In genomic region chr6:13617066-13617465, GRCh38 we compare ENCODE assay signal across 8 cellular contexts. TPM values are rescaled to one million over a fixed set of nuclear protein-coding genes. Genes with fewer than 3 reads are reported as not detected.
DNase-seq lines count a peak whose midpoint lies in the region; ATAC-seq lines count a peak whose summit lies in the region.
"Had no signal": no experiment of that assay in that cellular context is flagged by ENCODE, and none has a peak within 500 bp of the region (broad histone marks: within the 10 kb centered on the region; RNA-seq: fewer than 3 reads in every experiment).

No MANE protein-coding gene starts in this region.

- H3K27me3 Mint-ChIP-seq in CD8-positive, alpha-beta memory T cell = peaks cover 0 to 4% of the 10 kb centered on the region in 2 donors
- peaks cover 4% of the 10 kb centered on the region for H3K27me3 Mint-ChIP-seq in activated naive CD8-positive, alpha-beta T cell treated with anti-CD3 and anti-CD28 coated beads for 36 hours
- H3K27me3 Mint-ChIP-seq in naive thymus-derived CD8-positive, alpha-beta T cell = no peaks in the 10 kb centered on the region

- CTCF ChIA-PET in CD8-positive, alpha-beta memory T cell (lab: Charles Lee) = interaction anchor here (1.1 to 6.7 kb wide), 3 partner anchors 44 to 145 kb away, joined by 4 to 94 read pairs (median 29); partner anchors contain the start of genes RANBP9 and SIRT5

- H3K27ac ChIP-seq in CD8-positive, alpha-beta memory T cell (ENCODE audit: low read depth, low read length) = no peak overlapping the region
- H3K27ac ChIP-seq in HUES6 (ENCODE audit: low read depth, low read length) = no peak overlapping the region
- H3K27ac ChIP-seq: adrenal gland had no signal

- POLR2A ChIA-PET in CD8-positive, alpha-beta memory T cell (lab: Charles Lee) = interaction anchor here (0.7 to 3.7 kb wide), 4 partner anchors 78 to 511 kb away, joined by 3 to 46 read pairs (median 13); partner anchors contain the start of genes RANBP9 and TBC1D7
- POLR2A ChIA-PET in naive thymus-derived CD8-positive, alpha-beta T cell (lab: Charles Lee) = interaction anchor here (0.5 to 5.6 kb wide), 5 partner anchors 13 to 187 kb away, joined by 6 to 103 read pairs (median 9); partner anchors contain the start of genes RANBP9 and SIRT5

- no peaks in the 10 kb centered on the region for H3K27me3 ChIP-seq in CD8-positive, alpha-beta memory T cell (ENCODE audit: insufficient read depth, low read length, poor library complexity, severe bottlenecking)
- no peaks in the 10 kb centered on the region for H3K27me3 ChIP-seq in HUES6 (ENCODE audit: control insufficient read depth, insufficient read depth, low read length)
- H3K27me3 ChIP-seq: adrenal gland had no signal

- peak overlapping the region in 7 of 8 donors; percentile 62 to 98 (median 84) for H3K27ac Mint-ChIP-seq in CD8-positive, alpha-beta memory T cell
- H3K27ac Mint-ChIP-seq in activated naive CD8-positive, alpha-beta T cell treated with anti-CD3 and anti-CD28 coated beads for 36 hours = peak overlapping the region; percentile 89
- H3K27ac Mint-ChIP-seq in naive thymus-derived CD8-positive, alpha-beta T cell = peak overlapping the region; percentile 13 to 92 (median 72)

- H3K36me3 ChIP-seq in CD8-positive, alpha-beta memory T cell (ENCODE audit: insufficient read depth, low read length) = peaks cover 49% of the 10 kb centered on the region
- H3K36me3 ChIP-seq in HUES6 (ENCODE audit: control insufficient read depth, insufficient read depth, low read length) = peaks cover 59% of the 10 kb centered on the region

- no peak for ATAC-seq in naive thymus-derived CD8-positive, alpha-beta T cell
- ATAC-seq in HG03097 (IDR thresholded peaks at IDR 0.05; ENCODE audit: low FRiP score, unreplicated experiment) (no peak), GM18870 (IDR thresholded peaks at IDR 0.05; ENCODE audit: unreplicated experiment) (no peak)

- H3K9me3 ChIP-seq in CD8-positive, alpha-beta memory T cell (ENCODE audit: low read length) = no peaks in the 10 kb centered on the region
- H3K9me3 ChIP-seq in HUES6 (ENCODE audit: control insufficient read depth, insufficient read depth, low read depth, low read length) = no peaks in the 10 kb centered on the region
- H3K9me3 ChIP-seq: adrenal gland had no signal

- peaks cover 28 to 46% (median 36%) of the 10 kb centered on the region in 3 donors for H3K4me1 Mint-ChIP-seq in CD8-positive, alpha-beta memory T cell
- peaks cover 35% of the 10 kb centered on the region for H3K4me1 Mint-ChIP-seq in activated naive CD8-positive, alpha-beta T cell treated with anti-CD3 and anti-CD28 coated beads for 36 hours
- peaks cover 17 to 45% (median 38%) of the 10 kb centered on the region in 4 donors for H3K4me1 Mint-ChIP-seq in naive thymus-derived CD8-positive, alpha-beta T cell

- peaks cover 24% of the 10 kb centered on the region for H3K4me1 ChIP-seq in CD8-positive, alpha-beta memory T cell (ENCODE audit: insufficient read depth, low read length)
- peaks cover 6% of the 10 kb centered on the region; the same call in 1 of the 2 replicates for H3K4me1 ChIP-seq in HUES6 (ENCODE audit: control insufficient read depth, insufficient read depth, low read length)

- no peak overlapping the region for H3K9ac ChIP-seq in HUES6 (ENCODE audit: low read length)

- no peaks in the 10 kb centered on the region for H3K9me3 Mint-ChIP-seq in CD8-positive, alpha-beta memory T cell
- H3K9me3 Mint-ChIP-seq in activated naive CD8-positive, alpha-beta T cell treated with anti-CD3 and anti-CD28 coated beads for 36 hours = no peaks in the 10 kb centered on the region
- H3K9me3 Mint-ChIP-seq in naive thymus-derived CD8-positive, alpha-beta T cell = no peaks in the 10 kb centered on the region

- no peak for DNase-seq in CD8-positive, alpha-beta memory T cell
- DNase-seq in activated naive CD8-positive, alpha-beta T cell treated with anti-CD3 and anti-CD28 coated beads for 36 hours = no peak
- DNase-seq in naive thymus-derived CD8-positive, alpha-beta T cell = no peak
- DNase-seq in GOT3 (lab: John Stamatoyannopoulos, UW) = no peak
- DNase-seq: adrenal gland had no signal

- H3K4me3 Mint-ChIP-seq in CD8-positive, alpha-beta memory T cell = peak overlapping the region; percentile 42 to 97 (median 89)
- H3K4me3 Mint-ChIP-seq in activated naive CD8-positive, alpha-beta T cell treated with anti-CD3 and anti-CD28 coated beads for 36 hours = peak overlapping the region; percentile 99
- H3K4me3 Mint-ChIP-seq in naive thymus-derived CD8-positive, alpha-beta T cell = peak overlapping the region; percentile 12 to 98 (median 97)

- peaks cover 6 to 62% (median 11%) of the 10 kb centered on the region in 3 donors for H3K36me3 Mint-ChIP-seq in CD8-positive, alpha-beta memory T cell
- H3K36me3 Mint-ChIP-seq in activated naive CD8-positive, alpha-beta T cell treated with anti-CD3 and anti-CD28 coated beads for 36 hours = peaks cover 33% of the 10 kb centered on the region
- H3K36me3 Mint-ChIP-seq in naive thymus-derived CD8-positive, alpha-beta T cell = peaks cover 0 to 59% (median 3%) of the 10 kb centered on the region in 3 donors

- no peak overlapping the region for H3K4me3 ChIP-seq in CD8-positive, alpha-beta memory T cell (ENCODE audit: low read length)
- H3K4me3 ChIP-seq in HUES6 (ENCODE audit: low read depth, low read length) = peak overlapping the region; percentile 90; the same call in 1 of the 2 replicates

RNA-seq across cellular contexts. Expression of gene NOL7, which starts 1.9 kb away (rescaled TPM):
- 100 to 1,000 TPM; 120 to 122 TPM for total RNA-seq in CD8-positive, alpha-beta memory T cell
- polyA plus RNA-seq in CD8-positive, alpha-beta memory T cell = 137 TPM
- total RNA-seq in activated naive CD8-positive, alpha-beta T cell treated with anti-CD3 and anti-CD28 coated beads for 36 hours = 100 to 1,000 TPM; 121 to 123 TPM
- total RNA-seq in naive thymus-derived CD8-positive, alpha-beta T cell = 10 to 100 TPM; 74.8 to 75.9 TPM
- 100 to 1,000 TPM; 109 to 142 (median 139) TPM for polyA plus RNA-seq in naive thymus-derived CD8-positive, alpha-beta T cell

RNA-seq across cellular contexts. Expression of gene SIRT5, which starts 42.7 kb away (rescaled TPM):
- 10 to 100 TPM in 1 of 2 experiments, 1 to 10 TPM in 1; 8.2 to 10.7 TPM for total RNA-seq in CD8-positive, alpha-beta memory T cell
- 9.7 TPM for polyA plus RNA-seq in CD8-positive, alpha-beta memory T cell
- 1 to 10 TPM; 8.9 to 9.9 TPM for total RNA-seq in activated naive CD8-positive, alpha-beta T cell treated with anti-CD3 and anti-CD28 coated beads for 36 hours
- total RNA-seq in naive thymus-derived CD8-positive, alpha-beta T cell = 10 to 100 TPM; 23.0 to 24.4 TPM
- polyA plus RNA-seq in naive thymus-derived CD8-positive, alpha-beta T cell = 10 to 100 TPM in 1 of 3 donors, 1 to 10 TPM in 2; 8.7 to 13.0 (median 9.8) TPM
